Comparison of ENCODE assay signal across 10 cellular contexts in genomic region chr4:134200811-134201215, GRCh38. TPM values are rescaled to one million over a fixed set of nuclear protein-coding genes. Genes with fewer than 3 reads are reported as not detected.
A peak's percentile ranks its signal among the peaks of the same experiment; 100 is the strongest.
DNase-seq lines count a peak whose midpoint lies in the region; ATAC-seq and TF ChIP-seq lines count a peak whose summit lies in the region.
"Had no signal": no experiment of that assay in that cellular context is flagged by ENCODE, and none has a peak within 500 bp of the region (broad histone marks: within the 10 kb centered on the region; RNA-seq: fewer than 3 reads in every experiment).

No MANE protein-coding gene starts in this region.

- H3K9me3 ChIP-seq in hepatocyte (ENCODE audit: low read depth) = no peaks in the 10 kb centered on the region
- no peaks in the 10 kb centered on the region for H3K9me3 ChIP-seq in skeletal muscle tissue (ENCODE audit: control insufficient read depth in 3 of 3, low read length in 3 of 3)

- no peaks in the 10 kb centered on the region for H3F3A ChIP-seq in GM23338 (replicated peaks; ENCODE audit: low read depth)

- H3K79me2 ChIP-seq in GM23338 (replicated peaks; ENCODE audit: insufficient read depth) (no peaks in the 10 kb centered on the region; the same call in 1 of the 2 replicates), hepatocyte (peaks cover 24% of the 10 kb centered on the region)

- H3K9me2 ChIP-seq in GM23338 (ENCODE audit: insufficient read depth) = no peaks in the 10 kb centered on the region; the same call in 1 of the 2 replicates
- H3K9me2 ChIP-seq in hepatocyte (replicated peaks; ENCODE audit: insufficient read depth) = no peaks in the 10 kb centered on the region

- peak; percentile 23; the same call in 2 of the 3 replicates for ATAC-seq in GM23338
- ATAC-seq in HG02642 (IDR thresholded peaks at IDR 0.05; ENCODE audit: poor library complexity, unreplicated experiment) = no peak

- no peaks in the 10 kb centered on the region; the same call in 2 of the 3 replicates for H3K4me1 Mint-ChIP-seq in GM23338

- H3K4me1 ChIP-seq in GM23338 (ENCODE audit: insufficient read depth) (peaks cover 16% of the 10 kb centered on the region), hepatocyte (ENCODE audit: insufficient read depth) (no peaks in the 10 kb centered on the region), skeletal muscle tissue (ENCODE audit: control insufficient read depth in 3 of 3, insufficient read depth in 3 of 3, low read length in 3 of 3) (peaks cover 3 to 6% (median 6%) of the 10 kb centered on the region in 3 donors)

- in situ Hi-C loops in astrocyte of the cerebellum (cut with HindIII; ENCODE audit: low sequenced_read_pairs) = no loop called here

- H3K27ac Mint-ChIP-seq in GM23338 = no peak overlapping the region

- no peak for DNase-seq in GM23338 (ENCODE audit: low spot score)
- DNase-seq in astrocyte of the cerebellum (ENCODE audit: low read depth) = no peak
- DNase-seq in hepatocyte (ENCODE audit: low spot score) = no peak
- no peak for DNase-seq in NCI-H1694 treated with DMSO at 0.1 percent for 48 hours (lab: John Stamatoyannopoulos, UW)
- no peak for DNase-seq in NCI-H2081 treated with DMSO at 0.1 percent for 48 hours (lab: John Stamatoyannopoulos, UW)
- no peak for DNase-seq in RKO (ENCODE audit: low spot score)
- DNase-seq: SIG-M5 had no signal

- H2AFZ ChIP-seq in GM23338 (peak overlapping the region; percentile 87), hepatocyte (peak overlapping the region; percentile 47)

- peaks cover 7% of the 10 kb centered on the region; the same call in 2 of the 3 replicates for H3K36me3 Mint-ChIP-seq in GM23338 (ENCODE audit: low read depth)

- H3K27ac ChIP-seq in GM23338 (ENCODE audit: low read depth) = no peak overlapping the region
- peak overlapping the region; percentile 75 for H3K27ac ChIP-seq in hepatocyte
- peak overlapping the region; percentile 43 for H3K27ac ChIP-seq in skeletal muscle tissue (ENCODE audit: low read depth, low read length)
- H3K27ac ChIP-seq: KMS-11 had no signal

- 81% methylated on average over 10 of the region's 10 CpGs for WGBS in hepatocyte (ENCODE audit: low lambda C conversion rate, missing lambda C conversion rate)

- H3K27me3 ChIP-seq in GM23338 (ENCODE audit: insufficient read depth) (no peaks in the 10 kb centered on the region; the same call in 1 of the 2 replicates), hepatocyte (no peaks in the 10 kb centered on the region), skeletal muscle tissue (ENCODE audit: control insufficient read depth in 3 of 3, insufficient read depth in 3 of 3, low read length in 3 of 3) (peaks cover 0 to 4% (median 2%) of the 10 kb centered on the region in 3 donors)

- H3K9ac ChIP-seq in skeletal muscle tissue (ENCODE audit: low read depth in 1 of 3, low read length in 3 of 3) = peak overlapping the region; percentile 58 to 65 (median 63)
- H3K9ac ChIP-seq: KMS-11 had no signal

- H4K20me1 ChIP-seq in GM23338 (replicated peaks; ENCODE audit: insufficient read depth) = no peaks in the 10 kb centered on the region
- H4K20me1 ChIP-seq in hepatocyte (ENCODE audit: insufficient read depth, poor library complexity, severe bottlenecking) = no peaks in the 10 kb centered on the region

- H3K4me3 Mint-ChIP-seq in GM23338 = peak overlapping the region; percentile 61

- H3K4me2 ChIP-seq in GM23338 (peak overlapping the region; percentile 80), hepatocyte (peak overlapping the region; percentile 71)
- H3K4me2 ChIP-seq: KMS-11 had no signal

- H3K4me3 ChIP-seq in GM23338 (peak overlapping the region; percentile 57), astrocyte of the cerebellum (ENCODE audit: low read depth, low read length) (peak overlapping the region; percentile 57), hepatocyte (peak overlapping the region; percentile 36), skeletal muscle tissue (ENCODE audit: low read length in 3 of 3) (peak overlapping the region; percentile 58 to 68 (median 62))

- H3K27me3 Mint-ChIP-seq in GM23338 (ENCODE audit: insufficient read depth, low read depth, poor library complexity) = no peaks in the 10 kb centered on the region

- H3K9me3 Mint-ChIP-seq in GM23338 = peaks cover 8% of the 10 kb centered on the region; the same call in 2 of the 3 replicates

- peaks cover 3% of the 10 kb centered on the region for H3K36me3 ChIP-seq in GM23338 (ENCODE audit: insufficient read depth)
- H3K36me3 ChIP-seq in hepatocyte (replicated peaks; ENCODE audit: insufficient read depth, low read depth) = no peaks in the 10 kb centered on the region
- H3K36me3 ChIP-seq in skeletal muscle tissue (ENCODE audit: control insufficient read depth in 3 of 3, insufficient read depth in 3 of 3, low read length in 3 of 3) = no peaks in the 10 kb centered on the region

- TF ChIP-seq CTCF in GM23338 (conservative IDR thresholded peaks at IDR 0.05; ENCODE audit: low read depth in 2 of 2) (no peak), astrocyte of the cerebellum (IDR thresholded peaks at IDR 0.05; ENCODE audit: low read depth, low read length, missing control alignments) (no peak), hepatocyte (IDR thresholded peaks at IDR 0.05; ENCODE audit: poor library complexity) (no peak)

TF ChIP-seq in GM23338, 12 proteins besides CTCF, POLR2A, EP300 and RAD21 (continues in another document):
- TF ChIP-seq CREB1 (CRISPR knock-in tag; IDR thresholded peaks at IDR 0.05; ENCODE audit: low read depth) = no peak
- no peak for TF ChIP-seq ZNF462 (CRISPR knock-in tag; IDR thresholded peaks at IDR 0.05)

RNA-seq across cellular contexts. Expression of gene PABPC4L, which starts 0.8 kb away (rescaled TPM):
- total RNA-seq in GM23338 (2014; rRNA removed; shearing (Covaris generic)) = 4.6 and 5.0 TPM in 2 replicates
- 1.8 and 2.1 TPM in 2 replicates for polyA plus RNA-seq in GM23338 (2016; fragmentation: Nextera tagmentation; extraction: Ambion mirVana)
- 5.9 and 6.1 TPM in 2 replicates for total RNA-seq in hepatocyte
- polyA plus RNA-seq in hepatocyte = 1.1 and 1.3 TPM in 2 replicates
- 8.4 TPM for total RNA-seq in skeletal muscle tissue
